Comparison of ENCODE assay signal across 7 cellular contexts in the genomic region with DNA sequence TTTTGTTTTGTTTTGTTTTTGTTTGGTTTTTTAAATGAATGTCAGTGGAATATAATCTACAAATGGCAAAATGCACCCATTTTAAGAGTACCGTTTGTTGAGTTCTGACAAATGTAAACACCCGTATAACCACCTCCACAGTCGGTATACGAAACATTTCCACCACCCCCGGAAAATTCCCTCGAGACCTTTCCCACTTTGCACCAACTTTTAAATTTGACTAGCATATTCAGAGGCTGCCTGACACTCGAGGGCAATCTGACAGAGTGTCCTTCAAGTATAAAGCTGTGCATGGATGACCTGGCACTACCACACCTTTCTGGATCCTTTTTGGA. TPM values are rescaled to one million over a fixed set of nuclear protein-coding genes. Genes with fewer than 3 reads are reported as not detected.
DNase-seq lines count a peak whose midpoint lies in the region; ATAC-seq and TF ChIP-seq lines count a peak whose summit lies in the region.

No MANE protein-coding gene starts in this region.

- no peaks in the 10 kb centered on the region for H3K36me3 ChIP-seq in HEK293 (ENCODE audit: control insufficient read depth in 2 of 2, insufficient read depth in 1 of 2, low read length in 2 of 2)
- H3K36me3 ChIP-seq in skeletal muscle satellite cell (ENCODE audit: insufficient read depth, low read length) = no peaks in the 10 kb centered on the region

- H3K27me3 ChIP-seq in skeletal muscle satellite cell (ENCODE audit: control insufficient read depth, insufficient read depth, low read length) = no peaks in the 10 kb centered on the region

- peaks cover 12% of the 10 kb centered on the region for H3K4me1 ChIP-seq in HEK293 (ENCODE audit: control insufficient read depth, insufficient read depth, low read length)
- H3K4me1 ChIP-seq in skeletal muscle satellite cell (ENCODE audit: control insufficient read depth, insufficient read depth, low read length) = peaks cover 12% of the 10 kb centered on the region

- TF ChIP-seq CTCF in HEK293 (tag by site-specific recombination; IDR thresholded peaks at IDR 0.05) (no peak; the same call in 1 of the 2 replicates), VCaP (conservative IDR thresholded peaks at IDR 0.05) (peak; percentile 28), fibroblast of pulmonary artery (IDR thresholded peaks at IDR 0.05; ENCODE audit: low read length, missing control alignments) (no peak)

- CTCF ChIA-PET in HEK293 (lab: Yijun Ruan, JAX) = interaction anchor here (0.8 to 5.8 kb wide), 9 partner anchors 10 to 189 kb away, joined by 3 to 57 read pairs (median 7); no protein-coding TSS in a partner anchor

- ATAC-seq in GM19035 (IDR thresholded peaks at IDR 0.05; ENCODE audit: unreplicated experiment) = no peak
- no peak for ATAC-seq in HG02981 (IDR thresholded peaks at IDR 0.05; ENCODE audit: unreplicated experiment)

- DNase-seq in fibroblast of pulmonary artery (ENCODE audit: low read depth) = no peak
- no peak for DNase-seq in midbrain (lab: John Stamatoyannopoulos, UW)

- peak overlapping the region; percentile 46 for H3K9ac ChIP-seq in skeletal muscle satellite cell (ENCODE audit: low read depth, low read length)

- H3K9me3 ChIP-seq in HEK293 (ENCODE audit: control insufficient read depth, insufficient read depth, low read depth, low read length) (no peaks in the 10 kb centered on the region), skeletal muscle satellite cell (replicated peaks; ENCODE audit: low read length) (no peaks in the 10 kb centered on the region)

- peak overlapping the region; percentile 97 for H3K4me2 ChIP-seq in skeletal muscle satellite cell (ENCODE audit: low read length)

- H3K4me3 ChIP-seq in HEK293 (ENCODE audit: low read depth, low read length) = no peak overlapping the region
- peak overlapping the region; percentile 84 for H3K4me3 ChIP-seq in fibroblast of pulmonary artery (replicated peaks; ENCODE audit: low read depth, low read length)
- H3K4me3 ChIP-seq in skeletal muscle satellite cell (ENCODE audit: low read length) = peak overlapping the region; percentile 93

- H3K27ac ChIP-seq in HEK293 (ENCODE audit: extremely low read depth, low read depth, low read length) (no peak overlapping the region), VCaP (peak overlapping the region; percentile 68)

- POLR2A ChIA-PET in HEK293 (lab: Yijun Ruan, JAX) = interaction anchor here (1.3 kb wide), 1 partner anchor 17 kb away, joined by 7 read pairs; no protein-coding TSS in a partner anchor

TF ChIP-seq in HEK293, 187 proteins besides CTCF, POLR2A, EP300 and RAD21:
- TF ChIP-seq, protein P1, sequence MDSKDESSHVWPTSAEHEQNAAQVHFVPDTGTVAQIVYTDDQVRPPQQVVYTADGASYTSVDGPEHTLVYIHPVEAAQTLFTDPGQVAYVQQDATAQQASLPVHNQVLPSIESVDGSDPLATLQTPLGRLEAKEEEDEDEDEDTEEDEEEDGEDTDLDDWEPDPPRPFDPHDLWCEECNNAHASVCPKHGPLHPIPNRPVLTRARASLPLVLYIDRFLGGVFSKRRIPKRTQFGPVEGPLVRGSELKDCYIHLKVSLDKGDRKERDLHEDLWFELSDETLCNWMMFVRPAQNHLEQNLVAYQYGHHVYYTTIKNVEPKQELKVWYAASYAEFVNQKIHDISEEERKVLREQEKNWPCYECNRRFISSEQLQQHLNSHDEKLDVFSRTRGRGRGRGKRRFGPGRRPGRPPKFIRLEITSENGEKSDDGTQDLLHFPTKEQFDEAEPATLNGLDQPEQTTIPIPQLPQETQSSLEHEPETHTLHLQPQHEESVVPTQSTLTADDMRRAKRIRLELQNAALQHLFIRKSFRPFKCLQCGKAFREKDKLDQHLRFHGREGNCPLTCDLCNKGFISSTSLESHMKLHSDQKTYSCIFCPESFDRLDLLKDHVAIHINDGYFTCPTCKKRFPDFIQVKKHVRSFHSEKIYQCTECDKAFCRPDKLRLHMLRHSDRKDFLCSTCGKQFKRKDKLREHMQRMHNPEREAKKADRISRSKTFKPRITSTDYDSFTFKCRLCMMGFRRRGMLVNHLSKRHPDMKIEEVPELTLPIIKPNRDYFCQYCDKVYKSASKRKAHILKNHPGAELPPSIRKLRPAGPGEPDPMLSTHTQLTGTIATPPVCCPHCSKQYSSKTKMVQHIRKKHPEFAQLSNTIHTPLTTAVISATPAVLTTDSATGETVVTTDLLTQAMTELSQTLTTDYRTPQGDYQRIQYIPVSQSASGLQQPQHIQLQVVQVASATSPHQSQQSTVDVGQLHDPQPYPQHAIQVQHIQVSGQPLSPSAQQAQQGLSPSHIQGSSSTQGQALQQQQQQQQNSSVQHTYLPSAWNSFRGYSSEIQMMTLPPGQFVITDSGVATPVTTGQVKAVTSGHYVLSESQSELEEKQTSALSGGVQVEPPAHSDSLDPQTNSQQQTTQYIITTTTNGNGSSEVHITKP (tag by site-specific recombination; IDR thresholded peaks at IDR 0.05) = peak; percentile 79
- TF ChIP-seq, protein P2, sequence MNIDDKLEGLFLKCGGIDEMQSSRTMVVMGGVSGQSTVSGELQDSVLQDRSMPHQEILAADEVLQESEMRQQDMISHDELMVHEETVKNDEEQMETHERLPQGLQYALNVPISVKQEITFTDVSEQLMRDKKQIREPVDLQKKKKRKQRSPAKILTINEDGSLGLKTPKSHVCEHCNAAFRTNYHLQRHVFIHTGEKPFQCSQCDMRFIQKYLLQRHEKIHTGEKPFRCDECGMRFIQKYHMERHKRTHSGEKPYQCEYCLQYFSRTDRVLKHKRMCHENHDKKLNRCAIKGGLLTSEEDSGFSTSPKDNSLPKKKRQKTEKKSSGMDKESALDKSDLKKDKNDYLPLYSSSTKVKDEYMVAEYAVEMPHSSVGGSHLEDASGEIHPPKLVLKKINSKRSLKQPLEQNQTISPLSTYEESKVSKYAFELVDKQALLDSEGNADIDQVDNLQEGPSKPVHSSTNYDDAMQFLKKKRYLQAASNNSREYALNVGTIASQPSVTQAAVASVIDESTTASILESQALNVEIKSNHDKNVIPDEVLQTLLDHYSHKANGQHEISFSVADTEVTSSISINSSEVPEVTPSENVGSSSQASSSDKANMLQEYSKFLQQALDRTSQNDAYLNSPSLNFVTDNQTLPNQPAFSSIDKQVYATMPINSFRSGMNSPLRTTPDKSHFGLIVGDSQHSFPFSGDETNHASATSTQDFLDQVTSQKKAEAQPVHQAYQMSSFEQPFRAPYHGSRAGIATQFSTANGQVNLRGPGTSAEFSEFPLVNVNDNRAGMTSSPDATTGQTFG (tag by site-specific recombination; IDR thresholded peaks at IDR 0.05; ENCODE audit: borderline replicate concordance) = no peak
- TF ChIP-seq ZNF423 (tag by site-specific recombination; IDR thresholded peaks at IDR 0.05) (no peak), ZNF776 (tag by site-specific recombination; IDR thresholded peaks at IDR 0.05; ENCODE audit: borderline replicate concordance) (no peak), ZBTB17 (tag by site-specific recombination; IDR thresholded peaks at IDR 0.05) (no peak), KLF1 (tag by site-specific recombination; IDR thresholded peaks at IDR 0.05) (no peak), ZNF707 (tag by site-specific recombination; IDR thresholded peaks at IDR 0.05) (no peak), KLF16 (tag by site-specific recombination; IDR thresholded peaks at IDR 0.05) (no peak), ZNF24 (tag by site-specific recombination; IDR thresholded peaks at IDR 0.05) (0 out of 2 replicates have a peak, but pooled peaks have one; percentile 6)

RNA-seq across cellular contexts. Expression of a gene that starts 0.6 kb away (rescaled TPM):
- total RNA-seq in skeletal muscle satellite cell (2012; rRNA removed) = 0.87 and 1.3 TPM in 2 replicates
